ENCODE assay signal across 17 cellular contexts in genomic region chr11:17280494-17281127, GRCh38. TPM values are rescaled to one million over a fixed set of nuclear protein-coding genes. Genes with fewer than 3 reads are reported as not detected.
A peak's percentile ranks its signal among the peaks of the same experiment; 100 is the strongest.
DNase-seq lines count a peak whose midpoint lies in the region; ATAC-seq lines count a peak whose summit lies in the region.
"Had no signal": no experiment of that assay in that cellular context is flagged by ENCODE, and none has a peak within 500 bp of the region (broad histone marks: within the 10 kb centered on the region; RNA-seq: fewer than 3 reads in every experiment).

No MANE protein-coding gene starts in this region.

- no peaks in the 10 kb centered on the region for H3K9me3 Mint-ChIP-seq in activated naive CD4-positive, alpha-beta T cell treated with anti-CD3 and anti-CD28 coated beads for 36 hours
- H3K9me3 Mint-ChIP-seq in activated naive CD8-positive, alpha-beta T cell (ENCODE audit: low read depth) = no peaks in the 10 kb centered on the region
- no peaks in the 10 kb centered on the region for H3K9me3 Mint-ChIP-seq in naive thymus-derived CD8-positive, alpha-beta T cell

- H3K4me1 Mint-ChIP-seq in activated naive CD4-positive, alpha-beta T cell treated with anti-CD3 and anti-CD28 coated beads for 36 hours (ENCODE audit: low read depth) = peaks cover 49% of the 10 kb centered on the region
- peaks cover 66% of the 10 kb centered on the region for H3K4me1 Mint-ChIP-seq in activated naive CD8-positive, alpha-beta T cell (ENCODE audit: low read depth)
- peaks cover 25 to 65% (median 59%) of the 10 kb centered on the region in 4 donors for H3K4me1 Mint-ChIP-seq in naive thymus-derived CD8-positive, alpha-beta T cell

- peak overlapping the region; percentile 59 for H3K4me3 Mint-ChIP-seq in activated naive CD4-positive, alpha-beta T cell treated with anti-CD3 and anti-CD28 coated beads for 36 hours
- H3K4me3 Mint-ChIP-seq in activated naive CD8-positive, alpha-beta T cell = peak overlapping the region; percentile 75
- H3K4me3 Mint-ChIP-seq in naive thymus-derived CD8-positive, alpha-beta T cell = peak overlapping the region; percentile 53 to 98 (median 78)

- H3K36me3 Mint-ChIP-seq in activated naive CD4-positive, alpha-beta T cell treated with anti-CD3 and anti-CD28 coated beads for 36 hours (ENCODE audit: low read depth) = peaks cover 10% of the 10 kb centered on the region
- H3K36me3 Mint-ChIP-seq in activated naive CD8-positive, alpha-beta T cell = peaks cover 4% of the 10 kb centered on the region
- peaks cover 4 to 27% (median 17%) of the 10 kb centered on the region in 3 donors for H3K36me3 Mint-ChIP-seq in naive thymus-derived CD8-positive, alpha-beta T cell

- peak overlapping the region; percentile 74 for H3K27ac Mint-ChIP-seq in activated naive CD4-positive, alpha-beta T cell treated with anti-CD3 and anti-CD28 coated beads for 36 hours
- H3K27ac Mint-ChIP-seq in activated naive CD8-positive, alpha-beta T cell = peak overlapping the region; percentile 88
- H3K27ac Mint-ChIP-seq in naive thymus-derived CD8-positive, alpha-beta T cell = peak overlapping the region; percentile 72 to 99 (median 92)

- H3K4me3 ChIP-seq in Jurkat, Clone E6-1 (ENCODE audit: low read length) = peak overlapping the region; percentile 89
- H3K4me3 ChIP-seq: HAP-1, stomach had no signal

- intact Hi-C loops in activated naive CD4-positive, alpha-beta T cell treated with anti-CD3 and anti-CD28 coated beads for 36 hours (cut with micrococcal nuclease) = no loop called here

- POLR2A ChIA-PET in naive thymus-derived CD8-positive, alpha-beta T cell (lab: Charles Lee) = interaction anchor here (0.7 to 1.4 kb wide), 3 partner anchors 9 to 53 kb away, joined by 3 to 5 read pairs (median 4); no protein-coding TSS in a partner anchor

- CTCF ChIA-PET in activated naive CD4-positive, alpha-beta T cell treated with anti-CD3 and anti-CD28 coated beads for 36 hours (lab: Charles Lee) = interaction anchor here (0.6 to 1.2 kb wide), 3 partner anchors 12 to 73 kb away, joined by 3 to 6 read pairs (median 3); no protein-coding TSS in a partner anchor

- H3K27me3 Mint-ChIP-seq in activated naive CD4-positive, alpha-beta T cell treated with anti-CD3 and anti-CD28 coated beads for 36 hours (ENCODE audit: low read depth) = no peaks in the 10 kb centered on the region
- H3K27me3 Mint-ChIP-seq in activated naive CD8-positive, alpha-beta T cell = no peaks in the 10 kb centered on the region
- H3K27me3 Mint-ChIP-seq in naive thymus-derived CD8-positive, alpha-beta T cell = no peaks in the 10 kb centered on the region

- no peak for DNase-seq in activated naive CD4-positive, alpha-beta T cell treated with anti-CD3 and anti-CD28 coated beads for 36 hours
- DNase-seq in activated naive CD4-positive, alpha-beta T cell treated with anti-CD3 and anti-CD28 coated beads, Interleukin-2, amount 50 U/mL, for 16 hours = no peak
- no peak for DNase-seq in Jurkat, Clone E6-1 (ENCODE audit: low read depth, low spot score)
- DNase-seq in naive thymus-derived CD8-positive, alpha-beta T cell = no peak
- DNase-seq in NCI-H2227 treated with DMSO at 0.1 percent for 48 hours (lab: John Stamatoyannopoulos, UW) = no peak
- DNase-seq in A172 (ENCODE audit: low spot score) = no peak
- no peak for DNase-seq in GM19240 (ENCODE audit: insufficient read length, low spot score)
- DNase-seq: KBM-7, left ventricle myocardium superior, NCI-H1105, NCI-H2081 treated with DMSO at 0.1 percent for 48 hours, NCI-H510A treated with DMSO at 0.1 percent for 48 hours, stomach had no signal

- no peak for ATAC-seq in naive thymus-derived CD8-positive, alpha-beta T cell
- ATAC-seq: left ventricle myocardium superior, Right ventricle myocardium inferior, sciatic nerve had no signal

RNA-seq across cellular contexts. Expression of gene NUCB2, which starts 4.1 kb away (rescaled TPM):
- 10 to 100 TPM; 67.7 to 74.0 TPM for total RNA-seq in activated naive CD4-positive, alpha-beta T cell treated with anti-CD3 and anti-CD28 coated beads for 36 hours
- polyA plus RNA-seq in Jurkat, Clone E6-1 (2012; ENCODE audit: insufficient read depth, insufficient read length) = 608 TPM
- 100 to 1,000 TPM; 211 to 232 TPM for total RNA-seq in naive thymus-derived CD8-positive, alpha-beta T cell
- 100 to 1,000 TPM; 449 to 487 (median 476) TPM for polyA plus RNA-seq in naive thymus-derived CD8-positive, alpha-beta T cell
- 145 and 150 TPM in 2 replicates for total RNA-seq in A172 (2014; rRNA removed; shearing (Covaris generic))
